Comparison of ENCODE assay signal across 15 cellular contexts in the genomic region with DNA sequence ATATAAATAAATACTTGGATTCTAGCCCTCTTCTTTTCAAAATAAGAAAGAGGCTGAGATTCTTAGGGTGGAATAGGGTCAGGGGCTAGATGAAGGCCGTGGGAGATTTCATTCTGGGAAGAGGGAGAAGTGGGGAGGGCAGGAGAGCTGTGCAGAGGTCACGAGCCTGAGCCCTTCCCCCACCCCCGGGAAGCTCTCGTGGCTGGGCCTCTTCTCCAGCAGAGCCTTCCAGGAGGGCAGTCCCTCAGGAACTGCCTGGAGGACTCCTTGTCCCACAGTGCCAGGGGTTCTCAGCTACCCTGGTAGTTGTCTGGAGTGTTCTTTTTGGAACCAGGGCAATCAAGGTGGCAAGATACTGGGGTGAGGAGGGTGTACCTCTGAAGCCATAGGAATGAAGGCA.
DNase-seq lines count a peak whose midpoint lies in the region; ATAC-seq and TF ChIP-seq lines count a peak whose summit lies in the region.
"Had no signal": no experiment of that assay in that cellular context is flagged by ENCODE, and none has a peak within 500 bp of the region (broad histone marks: within the 10 kb centered on the region; RNA-seq: fewer than 3 reads in every experiment).

No MANE protein-coding gene starts in this region.

- peaks cover 22% of the 10 kb centered on the region for H3K4me1 Mint-ChIP-seq in osteocyte (ENCODE audit: unreplicated experiment)

- no peaks in the 10 kb centered on the region for H3K36me3 Mint-ChIP-seq in osteocyte (ENCODE audit: unreplicated experiment)

- no peaks in the 10 kb centered on the region for H3K27me3 Mint-ChIP-seq in osteocyte (ENCODE audit: unreplicated experiment)
- H3K27me3 Mint-ChIP-seq: T-cell had no signal

- peaks cover 11% of the 10 kb centered on the region; the same call in 1 of the 2 replicates for H3K36me3 ChIP-seq in HUES64 (ENCODE audit: insufficient read depth, low read length)
- H3K36me3 ChIP-seq in lung (ENCODE audit: control insufficient read depth in 2 of 2, insufficient read depth in 2 of 2, low read length in 2 of 2): peaks cover 0 to 2% of the 10 kb centered on the region in 2 donors
- no peaks in the 10 kb centered on the region for H3K36me3 ChIP-seq in gastrocnemius medialis

- H3K27ac ChIP-seq in HUES64 (ENCODE audit: low read depth, low read length) (0 out of 2 replicates have a peak overlapping the region, but pooled peaks have one; percentile 11), lung (ENCODE audit: low read depth in 1 of 2, low read length in 1 of 2) (peak overlapping the region; percentile 62 to 83), gastrocnemius medialis (peak overlapping the region; percentile 63 to 72 (median 64))
- H3K27ac ChIP-seq: A549 had no signal

- H3K4me1 ChIP-seq in HUES64 (ENCODE audit: insufficient read depth, low read length) (peaks cover 30% of the 10 kb centered on the region), lung (ENCODE audit: control insufficient read depth in 2 of 2, insufficient read depth in 2 of 2, low read length in 2 of 2) (peaks cover 12 to 19% of the 10 kb centered on the region in 2 donors), gastrocnemius medialis (peaks cover 17 to 33% of the 10 kb centered on the region in 2 donors)
- H3K4me1 ChIP-seq: A549 had no signal

- ATAC-seq in lung (ENCODE audit: insufficient read depth, low FRiP score) (no peak), gastrocnemius medialis (peak; percentile 59 to 63), HG02885 (IDR thresholded peaks at IDR 0.05; ENCODE audit: poor library complexity, unreplicated experiment) (no peak)
- ATAC-seq: A549, T-cell had no signal

- WGBS in HUES64: 43% methylated on average over 4 of the region's 4 CpGs
- 52 to 83% methylated on average over 4 of the region's 4 CpGs for WGBS in lung, 2 donors

- no peaks in the 10 kb centered on the region for H3K9me3 Mint-ChIP-seq in osteocyte (ENCODE audit: unreplicated experiment)
- H3K9me3 Mint-ChIP-seq: activated T-helper 2 cell treated with anti-CD3 and anti-CD28 coated beads, Interferon-gamma antibody, Interleukin-2, Interleukin-4, amounts not matched to agents 10 μg/mL and 5 μg/mL and 100 μg/mL, durations not matched to agents 14 hours and 24 hours and 36 hours; T-cell had no signal

- intact Hi-C loops in cardiac septum (cut with DNase I): no loop called here
- intact Hi-C loops in gastrocnemius medialis (cut with DNase I; ENCODE audit: low total_unique reads): no loop called here

- H3K9ac ChIP-seq in HUES64 (ENCODE audit: low read depth, low read length): no peak overlapping the region

- no peaks in the 10 kb centered on the region for H3K27me3 ChIP-seq in HUES64 (ENCODE audit: insufficient read depth, low read length)
- no peaks in the 10 kb centered on the region for H3K27me3 ChIP-seq in lung (ENCODE audit: control insufficient read depth, insufficient read depth)
- H3K27me3 ChIP-seq in gastrocnemius medialis: no peaks in the 10 kb centered on the region

- in situ Hi-C loops in gastrocnemius medialis (cut with MboI; ENCODE audit: low sequenced_read_pairs in 4 of 4) (no loop called here), GM13977 (cut with MboI; ENCODE audit: low pct_unique_long_range_greater_than_20kb, low sequenced_read_pairs, unreplicated experiment) (no loop called here)

- peak; percentile 83 for DNase-seq in cardiac septum (ENCODE audit: low spot score)
- no peak for DNase-seq in lung (ENCODE audit: low spot score)
- DNase-seq in gastrocnemius medialis: peak; percentile 52 to 67
- no peak for DNase-seq in NCI-H510A (lab: John Stamatoyannopoulos, UW)
- DNase-seq in GM13977 (ENCODE audit: low spot score): no peak
- DNase-seq in osteocyte (ENCODE audit: extremely low spot score, unreplicated experiment): no peak
- DNase-seq: amniotic stem cell, cerebellar nuclear complex, NCI-H2171, RPMI8226, T-cell had no signal

- no peak for TF ChIP-seq POLR2A in gastrocnemius medialis (IDR thresholded peaks at IDR 0.05)

- H3K9me3 ChIP-seq in HUES64 (ENCODE audit: insufficient read depth, low read depth, low read length) (no peaks in the 10 kb centered on the region), lung (ENCODE audit: control insufficient read depth in 2 of 2, insufficient read depth in 1 of 2, low read length in 1 of 2) (no peaks in the 10 kb centered on the region), gastrocnemius medialis (no peaks in the 10 kb centered on the region)
- H3K9me3 ChIP-seq: A549 had no signal

- TF ChIP-seq CTCF in lung (IDR thresholded peaks at IDR 0.05; ENCODE audit: control extremely low read depth, extremely low read depth) (no peak), gastrocnemius medialis (IDR thresholded peaks at IDR 0.05 in 4 of 5, conservative IDR thresholded peaks at IDR 0.05 in 1 of 5) (no peak), GM13977 (IDR thresholded peaks at IDR 0.05; ENCODE audit: extremely low read depth, insufficient read depth, missing control alignments) (no peak), osteocyte (IDR thresholded peaks at IDR 0.05) (no peak)

- H3K4me3 Mint-ChIP-seq in osteocyte (ENCODE audit: unreplicated experiment): no peak overlapping the region
- H3K4me3 Mint-ChIP-seq: T-cell had no signal

- H3K4me3 ChIP-seq in HUES64 (ENCODE audit: low read length) (no peak overlapping the region), lung (no peak overlapping the region), gastrocnemius medialis (no peak overlapping the region)
- H3K4me3 ChIP-seq: A549 had no signal

- H3K27ac Mint-ChIP-seq in osteocyte (ENCODE audit: unreplicated experiment): no peak overlapping the region
- H3K27ac Mint-ChIP-seq: activated T-helper 2 cell treated with anti-CD3 and anti-CD28 coated beads, Interferon-gamma antibody, Interleukin-2, Interleukin-4, amounts not matched to agents 10 μg/mL and 5 μg/mL and 100 μg/mL, durations not matched to agents 14 hours and 24 hours and 36 hours; T-cell had no signal

Comparison
In these comparisons a context has a peak if more than half of its experiments do, and no peak if none do; other contexts are left out.
1. H3K27ac ChIP-seq: peak in every context shown above with its lines; median percentile 72 in lung; 64 in gastrocnemius medialis; 11 in HUES64.
2. DNase-seq: peak in cardiac septum (single experiment) and gastrocnemius medialis (2 of 2); none in lung (single experiment), NCI-H510A (single experiment), GM13977 (single experiment) and osteocyte (single experiment).
3. ATAC-seq: peak in gastrocnemius medialis (2 of 2); none in lung (single experiment) and HG02885 (single experiment).